ENCODE assay signal across 20 cellular contexts in genomic region chr5:69252437-69252836, GRCh38. TPM values are rescaled to one million over a fixed set of nuclear protein-coding genes. Genes with fewer than 3 reads are reported as not detected.
DNase-seq lines count a peak whose midpoint lies in the region; ATAC-seq, FAIRE-seq and TF ChIP-seq lines count a peak whose summit lies in the region.
"Had no signal": no experiment of that assay in that cellular context is flagged by ENCODE, and none has a peak within 500 bp of the region (broad histone marks: within the 10 kb centered on the region; RNA-seq: fewer than 3 reads in every experiment).

No MANE protein-coding gene starts in this region.

- peak overlapping the region; percentile 25 for H3K27ac Mint-ChIP-seq in neural progenitor cell
- H3K27ac Mint-ChIP-seq: B cell; CD4-positive, alpha-beta T cell had no signal

- WGBS in HepG2 (ENCODE audit: low lambda C conversion rate): 87% methylated on average over 3 of the region's 3 CpGs
- WGBS in right lobe of liver (ENCODE audit: insufficient coverage, low coverage, low lambda C conversion rate, missing lambda C conversion rate): 86% methylated on average over 3 of the region's 3 CpGs
- WGBS in body of pancreas, 2 donors: 80 to 83% methylated on average over 3 of the region's 3 CpGs

- no peak for ATAC-seq in HepG2
- ATAC-seq in right lobe of liver: no peak
- no peak for ATAC-seq in body of pancreas
- no peak for ATAC-seq in HG03521 (IDR thresholded peaks at IDR 0.05; ENCODE audit: unreplicated experiment)
- ATAC-seq: HCT116 had no signal

- no peaks in the 10 kb centered on the region for H4K20me1 ChIP-seq in HepG2 (ENCODE audit: insufficient read depth, low read length)
- H4K20me1 ChIP-seq in neural progenitor cell (ENCODE audit: low read depth): peaks cover 6% of the 10 kb centered on the region

- H3K9me3 Mint-ChIP-seq in neural progenitor cell: peaks cover 9% of the 10 kb centered on the region

- BruUV-seq in HepG2 (replicated peaks; lab: Mats Ljungman, UMichigan): no TSS peak

- no peaks in the 10 kb centered on the region for H3K27me3 ChIP-seq in HepG2 (ENCODE audit: control insufficient read depth in 1 of 2, insufficient read depth in 2 of 2, low read length in 2 of 2)
- no peaks in the 10 kb centered on the region for H3K27me3 ChIP-seq in right lobe of liver
- H3K27me3 ChIP-seq in neural progenitor cell: no peaks in the 10 kb centered on the region
- H3K27me3 ChIP-seq in body of pancreas: no peaks in the 10 kb centered on the region

- TF ChIP-seq CTCF in HepG2 (CRISPR knock-in tag; IDR thresholded peaks at IDR 0.05): no peak
- no peak for TF ChIP-seq CTCF in right lobe of liver (IDR thresholded peaks at IDR 0.05)
- no peak for TF ChIP-seq CTCF in neural progenitor cell (IDR thresholded peaks at IDR 0.05)
- no peak for TF ChIP-seq CTCF in body of pancreas (IDR thresholded peaks at IDR 0.05)

- H2AFZ ChIP-seq in HepG2 (ENCODE audit: low read length) (no peak overlapping the region), neural progenitor cell (replicated peaks) (no peak overlapping the region)

- TF ChIP-seq POLR2A in HepG2 (IDR thresholded peaks at IDR 0.05; ENCODE audit: insufficient read depth in 1 of 2, low read depth in 2 of 2, low read length in 2 of 2): no peak
- TF ChIP-seq POLR2A in right lobe of liver (IDR thresholded peaks at IDR 0.05): no peak
- TF ChIP-seq POLR2A in body of pancreas (IDR thresholded peaks at IDR 0.05): no peak

- TF ChIP-seq EP300 in HepG2 (IDR thresholded peaks at IDR 0.05; ENCODE audit: low read depth in 2 of 2, low read length in 2 of 2) (no peak), HepG2 (CRISPR knock-in tag; IDR thresholded peaks at IDR 0.05; ENCODE audit: borderline replicate concordance) (no peak)

- no peaks in the 10 kb centered on the region for H3K4me1 Mint-ChIP-seq in neural progenitor cell

- no peak overlapping the region for H3K4me3 Mint-ChIP-seq in neural progenitor cell
- H3K4me3 Mint-ChIP-seq: B cell; CD4-positive, alpha-beta T cell had no signal

- H3K79me2 ChIP-seq in HepG2 (ENCODE audit: insufficient read depth, low read length) (peaks cover 37% of the 10 kb centered on the region), neural progenitor cell (ENCODE audit: low read depth) (peaks cover 45% of the 10 kb centered on the region)

- CTCF ChIA-PET in HepG2 (lab: Yijun Ruan, JAX; ENCODE audit: low intra/inter-chr PET ratio, low total read pairs): no interaction called here

- no peak overlapping the region for H3K4me2 ChIP-seq in HepG2 (ENCODE audit: low read depth, low read length)
- no peak overlapping the region for H3K4me2 ChIP-seq in neural progenitor cell
- H3K4me2 ChIP-seq: KMS-11 had no signal

- no peak for TF ChIP-seq RAD21 in HepG2 (CRISPR knock-in tag; IDR thresholded peaks at IDR 0.05)

- no peak overlapping the region for H3K27ac ChIP-seq in HepG2 (ENCODE audit: extremely low read length, insufficient read depth, low read length)
- H3K27ac ChIP-seq in right lobe of liver: no peak overlapping the region
- H3K27ac ChIP-seq in SK-N-MC: 0 out of 2 replicates have a peak overlapping the region, but pooled peaks have one; percentile 49
- no peak overlapping the region for H3K27ac ChIP-seq in neural progenitor cell
- no peak overlapping the region for H3K27ac ChIP-seq in body of pancreas
- H3K27ac ChIP-seq: KMS-11 had no signal

- H3K36me3 ChIP-seq in HepG2 (replicated peaks in 1 of 2; ENCODE audit: control insufficient read depth in 1 of 2, insufficient read depth in 2 of 2, low read length in 2 of 2): peaks cover 3 to 25% of the 10 kb centered on the region in 2 experiments; a peak in 4 of 5 replicates
- peaks cover 0 to 6% (median 4%) of the 10 kb centered on the region in 4 donors for H3K36me3 ChIP-seq in right lobe of liver
- H3K36me3 ChIP-seq in SK-N-MC (ENCODE audit: insufficient read depth, low read length): peaks cover 11% of the 10 kb centered on the region
- no peaks in the 10 kb centered on the region for H3K36me3 ChIP-seq in neural progenitor cell
- H3K36me3 ChIP-seq in body of pancreas (replicated peaks in 1 of 2; ENCODE audit: insufficient read depth in 1 of 2, low read depth in 2 of 2): no peaks in the 10 kb centered on the region

- DNase-seq in HepG2 (ENCODE audit: low spot score) (no peak), right lobe of liver (no peak), SK-N-MC (ENCODE audit: low read depth, low spot score) (no peak), neural progenitor cell (ENCODE audit: low spot score) (no peak), NCI-H1417 (lab: John Stamatoyannopoulos, UW) (no peak), body of pancreas (no peak)
- DNase-seq: C1 segment of cervical spinal cord; Calu3; CD4-positive, alpha-beta T cell; DMS 273 treated with DMSO at 0.1 percent for 48 hours; DMS79 treated with DMSO at 0.1 percent for 48 hours; EL; GDM1 had no signal

- FAIRE-seq in HepG2 (lab: Jason Lieb, UNC): no peak
- FAIRE-seq: GM12892, GM19239, H54 had no signal

- in situ Hi-C loops in HepG2 (cut with HindIII; ENCODE audit: extremely low pct_ligation_motif_present, low pct_unique_long_range_greater_than_20kb): no loop called here

- H3K4me1 ChIP-seq in HepG2 (ENCODE audit: insufficient read depth, low read length) (peaks cover 8% of the 10 kb centered on the region; the same call in 1 of the 2 replicates), right lobe of liver (no peaks in the 10 kb centered on the region), neural progenitor cell (no peaks in the 10 kb centered on the region), body of pancreas (no peaks in the 10 kb centered on the region)

- intact Hi-C loops in HepG2 (cut with micrococcal nuclease; ENCODE audit: unreplicated experiment) (no loop called here), right lobe of liver (cut with DNase I) (no loop called here), body of pancreas (cut with DNase I) (no loop called here)

- no peaks in the 10 kb centered on the region for H3F3A ChIP-seq in neural progenitor cell (ENCODE audit: low read depth)

- H3K27me3 Mint-ChIP-seq in neural progenitor cell (ENCODE audit: insufficient read depth, low read depth): no peaks in the 10 kb centered on the region
- H3K27me3 Mint-ChIP-seq: B cell; CD4-positive, alpha-beta T cell had no signal

- H3K4me3 ChIP-seq in HepG2 (replicated peaks in 1 of 3; ENCODE audit: insufficient read depth in 1 of 3, low read depth in 2 of 3, low read length in 3 of 3) (no peak overlapping the region), right lobe of liver (no peak overlapping the region), SK-N-MC (no peak overlapping the region), neural progenitor cell (no peak overlapping the region), body of pancreas (no peak overlapping the region)

- H3K9ac ChIP-seq in HepG2 (ENCODE audit: insufficient read depth, low read depth, low read length) (no peak overlapping the region), SK-N-MC (ENCODE audit: insufficient read length) (no peak overlapping the region), neural progenitor cell (no peak overlapping the region)
- H3K9ac ChIP-seq: KMS-11 had no signal

- H3K36me3 Mint-ChIP-seq in neural progenitor cell: peaks cover 9% of the 10 kb centered on the region

- POLR2A ChIA-PET in HepG2 (lab: Yijun Ruan, JAX): no interaction called here

- H3K9me3 ChIP-seq in HepG2 (ENCODE audit: low read length) (no peaks in the 10 kb centered on the region), right lobe of liver (no peaks in the 10 kb centered on the region), SK-N-MC (ENCODE audit: low read depth, low read length) (0 out of 2 replicates have a peak, but pooled peaks cover 2% of the 10 kb centered on the region), neural progenitor cell (ENCODE audit: low read depth) (no peaks in the 10 kb centered on the region), body of pancreas (no peaks in the 10 kb centered on the region)

RNA-seq across cellular contexts. Expression of gene CDK7, which starts 17.8 kb away (rescaled TPM):
- total RNA-seq in HepG2 (2016; rRNA removed; fragmentation: Illumina TruSeq; extraction: Trizol) (54.9 and 78.8 TPM in 2 replicates), right lobe of liver (1 to 10 TPM; 6.0 to 10.0 (median 8.1) TPM), neural progenitor cell (ENCODE audit: low replicate concordance) (38.0 and 57.3 TPM in 2 replicates), body of pancreas (10 to 100 TPM in 1 of 2 donors, 1 to 10 TPM in 1; 4.0 to 14.5 TPM)
- 32.2 and 37.7 TPM in 2 replicates for total RNA-seq in HepG2 (2016; cell fraction: cytosol; rRNA removed; fragmentation: Illumina TruSeq; extraction: Trizol; ENCODE audit: low read depth)
- 53.0 and 81.8 TPM in 2 replicates for total RNA-seq in HepG2 (2016; cell fraction: insoluble cytoplasmic fraction; rRNA removed; fragmentation: Illumina TruSeq; extraction: Trizol)
- total RNA-seq in HepG2 (2016; cell fraction: membrane; rRNA removed; fragmentation: Illumina TruSeq; extraction: Trizol): 48.1 and 56.0 TPM in 2 replicates
- total RNA-seq in HepG2 (2016; cell fraction: nucleus; rRNA removed; fragmentation: Illumina TruSeq; extraction: Trizol): 30.4 and 37.6 TPM in 2 replicates
- polyA plus RNA-seq in HepG2 (2011; rRNA removed): 30.4 and 41.2 TPM in 2 replicates
- 20.7 and 26.4 TPM in 2 replicates for polyA plus RNA-seq in HepG2 (2011; cell fraction: cytosol; rRNA removed)
- 9.9 TPM in 2 replicates for polyA plus RNA-seq in HepG2 (2011; cell fraction: nucleus; rRNA removed)
- polyA plus RNA-seq in HepG2 (2012): 29.6 and 42.5 TPM in 2 replicates
- 21.6 and 21.8 TPM in 2 replicates for polyA plus RNA-seq in HepG2 (2016; cell fraction: cytosol; fragmentation: Illumina TruSeq; extraction: Trizol; ENCODE audit: low read depth)
- 72.3 and 79.1 TPM in 2 replicates for polyA plus RNA-seq in HepG2 (2016; cell fraction: insoluble cytoplasmic fraction; fragmentation: Illumina TruSeq; extraction: Trizol; ENCODE audit: low read depth)
- polyA plus RNA-seq in HepG2 (2016; cell fraction: membrane; fragmentation: Illumina TruSeq; extraction: Trizol; ENCODE audit: low read depth): 39.9 and 41.7 TPM in 2 replicates
- polyA plus RNA-seq in HepG2 (2016; cell fraction: nucleus; fragmentation: Illumina TruSeq; extraction: Trizol; ENCODE audit: insufficient read depth, low read depth): 35.7 and 38.8 TPM in 2 replicates
- 34.1 and 42.0 TPM in 2 replicates for polyA minus RNA-seq in HepG2 (2011; rRNA and poly(A)+ RNA removed; ENCODE audit: low replicate concordance)
- polyA minus RNA-seq in HepG2 (2011; cell fraction: cytosol; rRNA and poly(A)+ RNA removed): 42.0 and 44.9 TPM in 2 replicates
- polyA minus RNA-seq in HepG2 (2011; cell fraction: nucleus; rRNA and poly(A)+ RNA removed): 73.0 and 139 TPM in 2 replicates
